In genomic region chr12:48815281-48816110, GRCh38 we compare ENCODE assay signal across 8 cellular contexts.
A peak's percentile ranks its signal among the peaks of the same experiment; 100 is the strongest.
DNase-seq lines count a peak whose midpoint lies in the region; ATAC-seq lines count a peak whose summit lies in the region.

No MANE protein-coding gene starts in this region.

- no peaks in the 10 kb centered on the region for H3K9me3 Mint-ChIP-seq in T-helper 1 cell treated with Interleukin-12 subunit alpha and Interleukin-12 subunit beta and Interleukin-4 antibody, amounts not matched to agents 30 μg/mL and 1 μg/mL, for 36 hours

- H3K4me3 Mint-ChIP-seq in T-helper 1 cell treated with Interleukin-12 subunit alpha and Interleukin-12 subunit beta and Interleukin-4 antibody, amounts not matched to agents 30 μg/mL and 1 μg/mL, for 36 hours = peak overlapping the region; percentile 90

- H3K36me3 Mint-ChIP-seq in T-helper 1 cell treated with Interleukin-12 subunit alpha and Interleukin-12 subunit beta and Interleukin-4 antibody, amounts not matched to agents 30 μg/mL and 1 μg/mL, for 36 hours (ENCODE audit: low read depth) = no peaks in the 10 kb centered on the region

- peak overlapping the region; percentile 72 for H3K27ac Mint-ChIP-seq in T-helper 1 cell treated with Interleukin-12 subunit alpha and Interleukin-12 subunit beta and Interleukin-4 antibody, amounts not matched to agents 30 μg/mL and 1 μg/mL, for 36 hours

- peaks cover 22% of the 10 kb centered on the region for H3K4me1 Mint-ChIP-seq in T-helper 1 cell treated with Interleukin-12 subunit alpha and Interleukin-12 subunit beta and Interleukin-4 antibody, amounts not matched to agents 30 μg/mL and 1 μg/mL, for 36 hours (ENCODE audit: low read depth)

- H3K27ac ChIP-seq in cingulate gyrus (ENCODE audit: low read depth, low read length) = peak overlapping the region; percentile 42

- peak; percentile 67 for DNase-seq in GM04504 (ENCODE audit: low read depth)
- peak; percentile 79 to 94 (median 92) for DNase-seq in NCI-H1417 (lab: John Stamatoyannopoulos, UW)
- peak; percentile 55 for DNase-seq in kidney glomerular epithelial cell (lab: John Stamatoyannopoulos, UW)
- DNase-seq in stimulated activated CD4-positive, alpha-beta T cell treated with anti-CD3 and anti-CD28 coated beads, Interleukin-12 subunit alpha, Interleukin-12 subunit beta, amount 100 ng/mL, for 48 hours (ENCODE audit: low read depth in 2 of 3, low spot score in 1 of 3) = peak in 2 of 3 donors; percentile 27 to 48
- no peak for DNase-seq in GM19238 (ENCODE audit: insufficient read length, low spot score)

- peak; percentile 22 for ATAC-seq in HG02571 (IDR thresholded peaks at IDR 0.05; ENCODE audit: unreplicated experiment)

- H3K27me3 Mint-ChIP-seq in T-helper 1 cell treated with Interleukin-12 subunit alpha and Interleukin-12 subunit beta and Interleukin-4 antibody, amounts not matched to agents 30 μg/mL and 1 μg/mL, for 36 hours (ENCODE audit: low read depth) = peaks cover 30% of the 10 kb centered on the region
